17 cellular contexts compared by ENCODE assay signal in the genomic region with DNA sequence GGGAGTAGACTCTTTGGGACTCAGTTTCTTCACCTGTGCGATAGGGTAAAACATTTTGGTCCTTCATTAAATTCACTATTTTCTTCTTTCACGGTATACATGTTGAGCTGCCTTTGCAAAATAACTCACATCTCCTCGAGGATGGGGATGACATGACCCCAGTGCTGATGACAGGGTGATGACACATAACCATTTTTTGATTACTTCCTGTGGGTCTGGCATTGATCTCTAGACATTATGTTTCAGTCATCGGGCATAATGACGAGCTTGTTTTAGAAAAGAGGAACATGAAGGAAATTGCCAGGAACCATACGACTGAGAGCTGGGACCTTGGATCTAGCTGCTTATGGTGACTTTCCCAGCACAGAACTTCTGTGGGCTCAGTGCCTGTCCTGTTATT. TPM values are rescaled to one million over a fixed set of nuclear protein-coding genes. Genes with fewer than 3 reads are reported as not detected.
DNase-seq lines count a peak whose midpoint lies in the region; ATAC-seq and TF ChIP-seq lines count a peak whose summit lies in the region.
"Had no signal": no experiment of that assay in that cellular context is flagged by ENCODE, and none has a peak within 500 bp of the region (broad histone marks: within the 10 kb centered on the region; RNA-seq: fewer than 3 reads in every experiment).

No MANE protein-coding gene starts in this region.

- peak overlapping the region; percentile 71 for H3K27ac ChIP-seq in ACC112 (ENCODE audit: low read depth, low read length)
- H3K27ac ChIP-seq in effector memory CD4-positive, alpha-beta T cell (ENCODE audit: insufficient read depth, low read length, poor library complexity, severe bottlenecking): no peak overlapping the region
- H3K27ac ChIP-seq: cardiac muscle cell, neural progenitor cell, right atrium auricular region, SK-N-MC, transverse colon had no signal

- H3K4me1 ChIP-seq in ACC112 (ENCODE audit: control insufficient read depth, insufficient read depth, low read length, unreplicated experiment): peaks cover 83% of the 10 kb centered on the region
- H3K4me1 ChIP-seq in effector memory CD4-positive, alpha-beta T cell (ENCODE audit: control insufficient read depth, insufficient read depth, low read length, poor library complexity, severe bottlenecking): no peaks in the 10 kb centered on the region
- H3K4me1 ChIP-seq: neural progenitor cell had no signal

- CTCF ChIA-PET in HEK293T (lab: Yijun Ruan, JAX): interaction anchor here (0.8 kb wide), 1 partner anchor 206 kb away, joined by 3 read pairs; no protein-coding TSS in a partner anchor

- H3K79me2 ChIP-seq in ACC112 (ENCODE audit: control insufficient read depth, insufficient read depth, low read length, unreplicated experiment): peaks cover 86% of the 10 kb centered on the region

- ATAC-seq in HG03175 (IDR thresholded peaks at IDR 0.05; ENCODE audit: unreplicated experiment): no peak

- no peaks in the 10 kb centered on the region for H3K27me3 ChIP-seq in ACC112 (ENCODE audit: insufficient read depth, low read length)
- H3K27me3 ChIP-seq in effector memory CD4-positive, alpha-beta T cell (replicated peaks; ENCODE audit: control insufficient read depth, insufficient read depth, low read length, poor library complexity, severe bottlenecking): no peaks in the 10 kb centered on the region
- H3K27me3 ChIP-seq: cardiac muscle cell, neural progenitor cell, right atrium auricular region, transverse colon had no signal

- TF ChIP-seq CTCF in fibroblast of the aortic adventitia (IDR thresholded peaks at IDR 0.05; ENCODE audit: insufficient read depth, low read length): no peak

- peak; percentile 62 for DNase-seq in HCEC 1CT
- DNase-seq in RKO (ENCODE audit: low spot score): peak; percentile 60
- DNase-seq in fibroblast of the aortic adventitia (ENCODE audit: low read depth): peak; percentile 38
- DNase-seq in HEK293T (ENCODE audit: extremely low spot score): no peak
- DNase-seq in HUDEP-2 (lab: John Stamatoyannopoulos, UW; ENCODE audit: unreplicated experiment in 76 of 76): no peak
- DNase-seq in effector memory CD4-positive, alpha-beta T cell: no peak
- DNase-seq: activated B cell treated with CpG ODN at 0.5 μM for 24 hours; activated naive CD4-positive, alpha-beta T cell treated with Interleukin-2 at 50 U/mL for 16 hours; effector CD8-positive, alpha-beta T cell; NCI-H1105 treated with DMSO at 0.1 percent for 48 hours; transverse colon had no signal

- POLR2A ChIA-PET in HEK293T (lab: Yijun Ruan, JAX): interaction anchor here (0.8 kb wide), 1 partner anchor 41 kb away, joined by 3 read pairs; no protein-coding TSS in a partner anchor

- peak overlapping the region; percentile 9; the same call in 1 of the 2 replicates for H3K4me3 ChIP-seq in ACC112 (ENCODE audit: low read depth, low read length)
- no peak overlapping the region for H3K4me3 ChIP-seq in fibroblast of the aortic adventitia (ENCODE audit: low read depth, low read length)
- H3K4me3 ChIP-seq in effector memory CD4-positive, alpha-beta T cell (ENCODE audit: insufficient read depth, low read depth, low read length, poor library complexity, severe bottlenecking): no peak overlapping the region
- H3K4me3 ChIP-seq: cardiac muscle cell, neural progenitor cell, right atrium auricular region, SK-N-MC, transverse colon had no signal

- H2AFZ ChIP-seq in ACC112 (ENCODE audit: low read length, unreplicated experiment): no peak overlapping the region
- H2AFZ ChIP-seq: neural progenitor cell had no signal

- no peaks in the 10 kb centered on the region for H3K9me3 ChIP-seq in effector memory CD4-positive, alpha-beta T cell (ENCODE audit: control insufficient read depth, low read length)
- H3K9me3 ChIP-seq: right atrium auricular region, transverse colon had no signal

- H3K36me3 ChIP-seq in ACC112 (ENCODE audit: insufficient read depth, low read length): peaks cover 25% of the 10 kb centered on the region; the same call in 1 of the 2 replicates
- H3K36me3 ChIP-seq in effector memory CD4-positive, alpha-beta T cell (ENCODE audit: control insufficient read depth, insufficient read depth, low read length): no peaks in the 10 kb centered on the region
- H3K36me3 ChIP-seq: cardiac muscle cell, neural progenitor cell, right atrium auricular region, transverse colon had no signal

TF ChIP-seq in HEK293T, 16 proteins besides CTCF, POLR2A, EP300 and RAD21:
- TF ChIP-seq FOXA1 (IDR thresholded peaks at IDR 0.05) (no peak), L3MBTL2 (conservative IDR thresholded peaks at IDR 0.05) (no peak), CTBP1 (IDR thresholded peaks at IDR 0.05; ENCODE audit: borderline replicate concordance) (no peak), HDGF (IDR thresholded peaks at IDR 0.05; ENCODE audit: borderline replicate concordance) (no peak), LEF1 (IDR thresholded peaks at IDR 0.05; ENCODE audit: borderline replicate concordance) (no peak), BHLHE40 (IDR thresholded peaks at IDR 0.05; ENCODE audit: borderline replicate concordance) (no peak), NFRKB (IDR thresholded peaks at IDR 0.05) (no peak)

RNA-seq across cellular contexts. Expression of a gene that starts 25.2 kb away (rescaled TPM):
- total RNA-seq in fibroblast of the aortic adventitia (ENCODE audit: low replicate concordance): 171 and 188 TPM in 2 replicates

Comparison
In these comparisons a context has a peak if more than half of its experiments do, and no peak if none do; other contexts are left out.
1. DNase-seq: peak in HCEC 1CT (single experiment), RKO (single experiment) and fibroblast of the aortic adventitia (single experiment); none in HEK293T (single experiment), HUDEP-2 (0 of 76) and effector memory CD4-positive, alpha-beta T cell (0 of 3).